19 cellular contexts compared by ENCODE assay signal in the genomic region with DNA sequence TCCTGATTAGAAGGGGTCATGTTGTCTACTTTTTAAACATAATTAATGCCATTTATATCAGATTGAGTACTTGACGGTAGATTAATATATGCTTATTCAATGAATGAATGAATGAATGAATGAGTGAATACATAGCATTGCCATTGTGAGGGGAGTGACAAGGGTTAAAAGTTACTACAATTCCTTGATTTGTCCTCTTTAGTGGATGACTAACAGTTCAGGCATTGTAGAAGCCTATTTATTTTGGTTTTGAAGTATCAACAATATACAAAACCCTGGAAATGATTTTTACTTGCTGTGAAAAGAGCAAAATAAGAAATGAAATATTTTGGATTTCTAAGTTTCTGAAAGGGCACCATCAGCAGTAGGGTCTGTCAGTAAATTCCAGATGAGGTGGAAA.
DNase-seq lines count a peak whose midpoint lies in the region; ATAC-seq lines count a peak whose summit lies in the region.
"Had no signal": no experiment of that assay in that cellular context is flagged by ENCODE, and none has a peak within 500 bp of the region (broad histone marks: within the 10 kb centered on the region; RNA-seq: fewer than 3 reads in every experiment).

No MANE protein-coding gene starts in this region.

- peaks cover 17% of the 10 kb centered on the region for H3K9me3 ChIP-seq in adipocyte (ENCODE audit: control insufficient read depth, low read length)

- in situ Hi-C loops in ACHN (cut with HindIII; ENCODE audit: low pct_ligation_motif_present, low pct_unique_long_range_greater_than_20kb, low sequenced_read_pairs), result no loop called here

- H3K4me3 ChIP-seq in adipocyte (ENCODE audit: low read length), result no peak overlapping the region
- H3K4me3 ChIP-seq: BLaER1, MG63, PC-9 had no signal

- no peak overlapping the region for H3K9ac ChIP-seq in adipocyte (ENCODE audit: low read length)
- H3K9ac ChIP-seq: BLaER1, KMS-11 had no signal

- ATAC-seq in GM19463 (IDR thresholded peaks at IDR 0.05; ENCODE audit: unreplicated experiment), result no peak
- ATAC-seq: CD8-positive, alpha-beta T cell; HepG2; T-cell had no signal

- peak; percentile 56 for DNase-seq in HCEC 1CT
- DNase-seq in adipocyte (ENCODE audit: low read depth), result peak; percentile 44
- DNase-seq in fibroblast of peridontal ligament (ENCODE audit: extremely low read depth), result peak; percentile 47
- DNase-seq in GM19240 (ENCODE audit: insufficient read length, low spot score), result no peak
- DNase-seq in ACHN, result no peak
- no peak for DNase-seq in NCI-H82 (lab: John Stamatoyannopoulos, UW)
- DNase-seq: CD8-positive, alpha-beta T cell; DMS79 treated with DMSO at 0.1 percent for 48 hours; GF-D8; NCI-H1092; NCI-H1694; NCI-H69; PC-9; T-cell had no signal

- no peaks in the 10 kb centered on the region for H3K27me3 ChIP-seq in adipocyte (replicated peaks; ENCODE audit: control insufficient read depth, insufficient read depth, low read length)
- H3K27me3 ChIP-seq: BLaER1, MG63 had no signal

- no peaks in the 10 kb centered on the region for H3K36me3 ChIP-seq in adipocyte (ENCODE audit: control insufficient read depth, insufficient read depth, low read length, severe bottlenecking)
- H3K36me3 ChIP-seq: BLaER1, MG63 had no signal

- peaks cover 16% of the 10 kb centered on the region for H3K4me1 ChIP-seq in adipocyte (ENCODE audit: control insufficient read depth, insufficient read depth, low read length)

Comparison
In these comparisons a context has a peak if more than half of its experiments do, and no peak if none do; other contexts are left out.
1. DNase-seq: peak in HCEC 1CT (single experiment), adipocyte (single experiment) and fibroblast of peridontal ligament (single experiment); none in GM19240 (single experiment), ACHN (single experiment) and NCI-H82 (single experiment).